Comparison of ENCODE assay signal across 24 cellular contexts in the genomic region with DNA sequence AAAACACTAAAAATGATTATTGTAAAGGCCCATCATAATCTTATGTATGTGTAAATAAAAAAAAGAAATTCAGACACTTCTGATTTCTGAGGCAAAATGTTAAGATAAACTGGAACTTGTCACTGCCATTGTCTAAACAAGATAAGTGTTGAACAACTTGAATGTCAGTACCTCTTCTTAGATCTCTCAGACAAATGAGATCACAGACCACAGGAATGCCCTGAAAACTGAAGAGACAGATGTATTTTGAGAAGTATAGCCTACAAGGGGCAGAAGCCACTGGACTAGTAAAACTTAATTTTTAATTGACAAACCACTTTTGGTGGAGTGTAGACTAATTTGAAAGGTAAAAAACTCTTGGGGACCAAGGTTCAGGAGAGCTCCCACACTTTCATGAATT.
"Had no signal": no experiment of that assay in that cellular context is flagged by ENCODE, and none has a peak within 500 bp of the region (broad histone marks: within the 10 kb centered on the region; RNA-seq: fewer than 3 reads in every experiment).

No MANE protein-coding gene starts in this region.

- H3K9me3 ChIP-seq: lower lobe of right lung, prostate gland, right atrium auricular region, tibial artery had no signal

- ATAC-seq: activated CD8-positive, alpha-beta T cell treated with anti-CD3 and anti-CD28 coated beads, Interleukin-2, amount 10 ng/mL, durations not matched to agents 7 days and 5 days; activated T-helper 17 cell treated with anti-CD3 and anti-CD28 coated beads, Interleukin-2, amount 50 U/mL, for 72 hours; left lobe of liver; lower lobe of right lung; naive thymus-derived CD4-positive, alpha-beta T cell; T-cell had no signal

- H3K36me3 ChIP-seq: brain microvascular endothelial cell, lower lobe of right lung, prostate gland, right atrium auricular region, tibial artery had no signal

- H3K27ac Mint-ChIP-seq: activated CD8-positive, alpha-beta T cell treated with anti-CD3 and anti-CD28 coated beads, Interleukin-2, amount 10 ng/mL, durations not matched to agents 7 days and 5 days; activated naive CD8-positive, alpha-beta T cell treated with anti-CD3 and anti-CD28 coated beads for 36 hours; activated T-helper 17 cell treated with anti-CD3 and anti-CD28 coated beads, Interleukin-2, amount 50 U/mL, for 72 hours; naive thymus-derived CD4-positive, alpha-beta T cell; stimulated activated naive CD8-positive, alpha-beta T cell treated with anti-CD3 and anti-CD28 coated beads, Interleukin-15, Interleukin-2, amounts not matched to agents 100 ng/mL and 50 ng/mL, for 24 hours; T-cell; T-helper 2 cell treated with Interferon-gamma antibody and Interleukin-4, amounts not matched to agents 5 μg/mL and 100 μg/mL, for 36 hours had no signal

- H3K27me3 ChIP-seq: brain microvascular endothelial cell, right atrium auricular region, tibial artery had no signal

- H3K9me3 Mint-ChIP-seq: neural crest cell had no signal

- FAIRE-seq: kidney had no signal

- DNase-seq: activated CD4-positive, alpha-beta T cell treated with anti-CD3 and anti-CD28 coated beads for 1 hour; activated CD4-positive, alpha-beta T cell treated with anti-CD3 and anti-CD28 coated beads, Interleukin-2, amount 50 U/mL, for 1 hour; activated CD8-positive, alpha-beta T cell treated with anti-CD3 and anti-CD28 coated beads, Interleukin-2, amount 10 ng/mL, durations not matched to agents 7 days and 5 days; activated naive CD4-positive, alpha-beta T cell; activated naive CD8-positive, alpha-beta T cell treated with anti-CD3 and anti-CD28 coated beads for 36 hours; activated T-cell treated with anti-CD3 and anti-CD28 coated beads, Interleukin-2, amount 50 U/mL, for 1 hour; amniotic stem cell; brain microvascular endothelial cell; caudate nucleus; dermis blood vessel endothelial cell; effector CD8-positive, alpha-beta T cell; foreskin melanocyte; kidney; lower lobe of right lung; naive thymus-derived CD4-positive, alpha-beta T cell; T-cell; tibial artery had no signal

- H3K27ac ChIP-seq: brain microvascular endothelial cell, lower lobe of right lung, prostate gland, right atrium auricular region, tibial artery had no signal

- H3K4me3 ChIP-seq: lower lobe of right lung, prostate gland, right atrium auricular region, tibial artery had no signal

- H3K36me3 Mint-ChIP-seq: activated naive CD8-positive, alpha-beta T cell treated with anti-CD3 and anti-CD28 coated beads for 36 hours; naive thymus-derived CD4-positive, alpha-beta T cell; T-cell had no signal

- H3K4me3 Mint-ChIP-seq: activated CD8-positive, alpha-beta T cell treated with anti-CD3 and anti-CD28 coated beads, Interleukin-2, amount 10 ng/mL, durations not matched to agents 7 days and 5 days; activated naive CD8-positive, alpha-beta T cell treated with anti-CD3 and anti-CD28 coated beads for 36 hours; activated T-helper 17 cell treated with anti-CD3 and anti-CD28 coated beads, Interleukin-2, amount 50 U/mL, for 72 hours; naive thymus-derived CD4-positive, alpha-beta T cell; neural crest cell; stimulated activated naive CD8-positive, alpha-beta T cell treated with anti-CD3 and anti-CD28 coated beads, Interleukin-15, Interleukin-2, amounts not matched to agents 100 ng/mL and 50 ng/mL, for 24 hours; T-cell; T-helper 2 cell treated with Interferon-gamma antibody and Interleukin-4, amounts not matched to agents 5 μg/mL and 100 μg/mL, for 36 hours had no signal

- H3K4me1 Mint-ChIP-seq: activated naive CD8-positive, alpha-beta T cell treated with anti-CD3 and anti-CD28 coated beads for 36 hours; activated T-helper 17 cell treated with anti-CD3 and anti-CD28 coated beads, Interleukin-2, amount 50 U/mL, for 72 hours; naive thymus-derived CD4-positive, alpha-beta T cell; neural crest cell; T-cell had no signal

- H3K4me1 ChIP-seq: lower lobe of right lung, prostate gland, right atrium auricular region, tibial artery had no signal

- H3K27me3 Mint-ChIP-seq: activated naive CD8-positive, alpha-beta T cell treated with anti-CD3 and anti-CD28 coated beads for 36 hours; activated T-helper 17 cell treated with anti-CD3 and anti-CD28 coated beads, Interleukin-2, amount 50 U/mL, for 72 hours; naive thymus-derived CD4-positive, alpha-beta T cell; stimulated activated naive CD8-positive, alpha-beta T cell treated with anti-CD3 and anti-CD28 coated beads, Interleukin-15, Interleukin-2, amounts not matched to agents 100 ng/mL and 50 ng/mL, for 24 hours; T-cell had no signal
